ENCODE assay signal across 8 cellular contexts in the genomic region with DNA sequence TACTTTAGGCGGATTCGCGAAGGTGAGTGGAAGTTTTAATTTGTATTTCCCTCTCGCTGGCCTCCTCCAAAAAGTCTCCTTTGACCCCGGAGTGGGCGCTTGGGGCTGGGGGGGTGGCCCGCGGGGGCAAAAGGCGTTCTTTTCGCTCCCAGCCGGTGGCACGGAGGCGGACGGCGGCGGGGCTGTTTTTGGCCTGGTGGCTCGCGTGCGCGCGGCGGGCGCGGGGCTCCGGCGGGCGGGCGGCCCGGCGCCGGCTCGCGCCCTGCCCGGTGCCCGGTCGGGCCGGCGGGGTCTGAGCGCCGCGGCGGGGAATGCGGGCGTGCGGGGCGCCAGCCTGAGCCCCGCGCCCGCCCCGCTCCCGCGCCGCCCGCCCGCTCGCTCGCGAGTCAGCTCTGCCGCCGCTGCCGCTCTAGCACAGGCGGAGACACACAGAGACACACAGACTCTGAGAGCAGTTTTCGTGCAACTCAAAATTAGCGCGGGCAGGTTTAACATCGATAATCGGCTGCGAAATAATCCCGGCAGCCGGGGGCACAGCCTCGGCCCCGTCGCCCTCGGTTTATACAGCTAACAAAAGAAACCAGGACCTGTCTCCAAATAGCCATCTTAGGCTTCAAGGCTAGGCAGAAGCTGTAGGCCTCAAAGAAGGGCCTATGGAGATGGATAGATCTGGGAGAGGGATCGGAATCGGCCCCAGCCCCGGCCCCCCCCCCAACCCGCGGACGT. TPM values are rescaled to one million over a fixed set of nuclear protein-coding genes. Genes with fewer than 3 reads are reported as not detected.
DNase-seq lines count a peak whose midpoint lies in the region; ATAC-seq and TF ChIP-seq lines count a peak whose summit lies in the region.

No MANE protein-coding gene starts in this region.

- no peaks in the 10 kb centered on the region for H3K9me3 ChIP-seq in left lung

- H3K27me3 Mint-ChIP-seq in activated CD4-positive, alpha-beta T cell treated with anti-CD3 and anti-CD28 coated beads, Interleukin-2, amount 10 ng/mL, durations not matched to agents 24 days and 14 days, result no peaks in the 10 kb centered on the region

- peaks cover 21 to 40% of the 10 kb centered on the region in 2 donors for H3K4me1 ChIP-seq in left lung

- no peaks in the 10 kb centered on the region for H3K27me3 ChIP-seq in left lung

- H3K4me3 ChIP-seq in coronary artery (peak overlapping the region; percentile 93), left lung (peak overlapping the region; percentile 64 to 92)

- peak overlapping the region; percentile 99 for H3K27ac Mint-ChIP-seq in activated CD4-positive, alpha-beta T cell treated with anti-CD3 and anti-CD28 coated beads, Interleukin-2, amount 10 ng/mL, durations not matched to agents 24 days and 14 days

- ATAC-seq in left lung, result no peak

- H3K36me3 ChIP-seq in left lung, result no peaks in the 10 kb centered on the region

- no peaks in the 10 kb centered on the region for H3K9me3 Mint-ChIP-seq in activated CD4-positive, alpha-beta T cell treated with anti-CD3 and anti-CD28 coated beads, Interleukin-2, amount 10 ng/mL, durations not matched to agents 24 days and 14 days

- no peak for TF ChIP-seq CTCF in coronary artery (IDR thresholded peaks at IDR 0.05)
- TF ChIP-seq CTCF in left lung (IDR thresholded peaks at IDR 0.05), result no peak

- H3K27ac ChIP-seq in coronary artery, result peak overlapping the region; percentile 94 to 100
- peak overlapping the region; percentile 99 for H3K27ac ChIP-seq in left lung

- H3K4me1 Mint-ChIP-seq in activated CD4-positive, alpha-beta T cell treated with anti-CD3 and anti-CD28 coated beads, Interleukin-2, amount 10 ng/mL, durations not matched to agents 24 days and 14 days, result peaks cover 30% of the 10 kb centered on the region

- intact Hi-C loops in activated CD4-positive, alpha-beta T cell treated with anti-CD3 and anti-CD28 coated beads, Interleukin-2, amount 10 ng/mL, durations not matched to agents 24 days and 14 days (cut with micrococcal nuclease), result loop anchor here (2.0 kb wide), 2 partner anchors 15 to 539 kb away; a partner anchor contains a TSS
- intact Hi-C loops in left lung (cut with DNase I), result no loop called here

- H3K4me3 Mint-ChIP-seq in activated CD4-positive, alpha-beta T cell treated with anti-CD3 and anti-CD28 coated beads, Interleukin-2, amount 10 ng/mL, durations not matched to agents 24 days and 14 days, result peak overlapping the region; percentile 91

- peaks cover 26% of the 10 kb centered on the region for H3K36me3 Mint-ChIP-seq in activated CD4-positive, alpha-beta T cell treated with anti-CD3 and anti-CD28 coated beads, Interleukin-2, amount 10 ng/mL, durations not matched to agents 24 days and 14 days (ENCODE audit: low read depth)

- DNase-seq in NCI-H2081 (lab: John Stamatoyannopoulos, UW) (peak; percentile 25 to 50), NCI-H2081 treated with DMSO at 0.1 percent for 48 hours (lab: John Stamatoyannopoulos, UW) (no peak), NCI-H2171 (lab: John Stamatoyannopoulos, UW) (peak; percentile 31), coronary artery (ENCODE audit: low spot score) (peak; percentile 75), left lung (peak; percentile 42 to 87), OCI-M2 (lab: John Stamatoyannopoulos, UW; ENCODE audit: unreplicated experiment) (no peak)
- DNase-seq in activated CD4-positive, alpha-beta T cell treated with anti-CD3 and anti-CD28 coated beads, Interleukin-2, amount 10 ng/mL, durations not matched to agents 24 days and 14 days, result peak; percentile 87
- peak; percentile 46 for DNase-seq in stimulated activated CD4-positive, alpha-beta T cell treated with anti-CD3 and anti-CD28 coated beads, Interleukin-2, amount 100 ng/mL, for 4 hours (ENCODE audit: low read depth)

RNA-seq across cellular contexts. Expression of a gene that starts 0.8 kb away (rescaled TPM):
- total RNA-seq in activated CD4-positive, alpha-beta T cell treated with anti-CD3 and anti-CD28 coated beads, Interleukin-2, amount 10 ng/mL, durations not matched to agents 24 days and 14 days, result 36.4 and 37.8 TPM in 2 replicates
- total RNA-seq in left lung, result 10 to 100 TPM; 29.2 to 30.8 TPM

Comparison
In these comparisons a context has a peak if more than half of its experiments do, and no peak if none do; other contexts are left out.
1. DNase-seq: peak in NCI-H2081 (2 of 2), NCI-H2171 (single experiment), activated CD4-positive, alpha-beta T cell treated with anti-CD3 and anti-CD28 coated beads, Interleukin-2, amount 10 ng/mL, durations not matched to agents 24 days and 14 days (single experiment), coronary artery (single experiment), left lung (2 of 2) and stimulated activated CD4-positive, alpha-beta T cell treated with anti-CD3 and anti-CD28 coated beads, Interleukin-2, amount 100 ng/mL, for 4 hours (single experiment); none in NCI-H2081 treated with DMSO at 0.1 percent for 48 hours (single experiment) and OCI-M2 (single experiment).